21 cellular contexts compared by ENCODE assay signal in the genomic region with DNA sequence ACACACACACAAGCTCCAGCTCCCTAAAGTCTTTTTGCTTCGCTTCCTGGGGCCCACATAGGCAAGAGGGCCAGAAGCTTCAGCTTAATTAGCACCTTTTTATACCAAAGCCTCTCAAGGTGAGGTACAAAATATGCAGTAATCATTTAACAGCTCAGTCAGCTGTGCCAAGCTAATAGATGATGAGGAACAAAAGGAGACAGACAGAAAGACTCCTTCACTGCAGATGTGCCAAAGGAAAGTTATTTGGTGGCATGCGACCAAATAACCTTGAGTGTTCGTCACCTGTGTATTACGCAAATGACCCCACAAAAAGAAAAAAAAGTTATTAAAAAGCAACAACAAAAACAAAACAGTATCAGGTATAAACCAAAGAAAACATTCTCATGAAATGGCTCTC.
DNase-seq lines count a peak whose midpoint lies in the region; ATAC-seq, FAIRE-seq and TF ChIP-seq lines count a peak whose summit lies in the region.
"Had no signal": no experiment of that assay in that cellular context is flagged by ENCODE, and none has a peak within 500 bp of the region (broad histone marks: within the 10 kb centered on the region; RNA-seq: fewer than 3 reads in every experiment).

No MANE protein-coding gene starts in this region.

- no peak overlapping the region for H3K4me3 ChIP-seq in astrocyte (ENCODE audit: insufficient read depth, low read depth, low read length)
- no peak overlapping the region for H3K4me3 ChIP-seq in esophagus squamous epithelium
- no peak overlapping the region for H3K4me3 ChIP-seq in ascending aorta
- H3K4me3 ChIP-seq: GM12878 had no signal

- H3K79me2 ChIP-seq in astrocyte (ENCODE audit: insufficient read depth, low read length): no peaks in the 10 kb centered on the region

- TF ChIP-seq POLR2A in esophagus squamous epithelium (IDR thresholded peaks at IDR 0.05): no peak

- no peak overlapping the region for H3K4me2 ChIP-seq in astrocyte (ENCODE audit: low read length)

- peaks cover 2% of the 10 kb centered on the region for H3K36me3 Mint-ChIP-seq in astrocyte (ENCODE audit: low read depth, unreplicated experiment)

- H3K9me3 ChIP-seq in astrocyte (ENCODE audit: insufficient read depth, low read depth, low read length) (no peaks in the 10 kb centered on the region), esophagus squamous epithelium (peaks cover 0 to 4% (median 0%) of the 10 kb centered on the region in 3 donors), ascending aorta (no peaks in the 10 kb centered on the region)

- H3K27me3 ChIP-seq in astrocyte (ENCODE audit: insufficient read depth, low read length): no peaks in the 10 kb centered on the region
- H3K27me3 ChIP-seq in esophagus squamous epithelium: no peaks in the 10 kb centered on the region
- H3K27me3 ChIP-seq in ascending aorta: no peaks in the 10 kb centered on the region

- peaks cover 4% of the 10 kb centered on the region for H3K9me3 Mint-ChIP-seq in astrocyte (ENCODE audit: unreplicated experiment)

- H3K4me3 Mint-ChIP-seq in astrocyte (ENCODE audit: unreplicated experiment): no peak overlapping the region

- H3K27me3 Mint-ChIP-seq in astrocyte (ENCODE audit: low read depth, unreplicated experiment): no peaks in the 10 kb centered on the region

- TF ChIP-seq CTCF in astrocyte (IDR thresholded peaks at IDR 0.05; ENCODE audit: insufficient read depth, low read depth, low read length): no peak
- no peak for TF ChIP-seq CTCF in esophagus squamous epithelium (IDR thresholded peaks at IDR 0.05)
- no peak for TF ChIP-seq CTCF in ascending aorta (IDR thresholded peaks at IDR 0.05)

- 47 to 61% methylated on average over 4 of the region's 4 CpGs for WGBS in esophagus squamous epithelium, 2 donors

- peak overlapping the region; percentile 12 for H3K27ac Mint-ChIP-seq in astrocyte (ENCODE audit: unreplicated experiment)

- ATAC-seq in HG03432 (IDR thresholded peaks at IDR 0.05; ENCODE audit: unreplicated experiment): no peak
- ATAC-seq: GM12878, HepG2, Panc1, SK-N-SH treated with all-trans-retinoic acid at 6 μM for 48 hours had no signal

- FAIRE-seq in astrocyte (lab: Jason Lieb, UNC): no peak
- FAIRE-seq: GM12878, GM18507, HepG2 had no signal

- H3K27ac ChIP-seq in astrocyte (ENCODE audit: low read depth, low read length): no peak overlapping the region
- peak overlapping the region in 3 of 4 donors; percentile 20 to 42 (median 30) for H3K27ac ChIP-seq in esophagus squamous epithelium
- H3K27ac ChIP-seq in ascending aorta: no peak overlapping the region

- H3K36me3 ChIP-seq in astrocyte (ENCODE audit: insufficient read depth, low read length) (no peaks in the 10 kb centered on the region), esophagus squamous epithelium (no peaks in the 10 kb centered on the region), ascending aorta (no peaks in the 10 kb centered on the region)

- H3K4me1 ChIP-seq in astrocyte (ENCODE audit: insufficient read depth, low read length): no peaks in the 10 kb centered on the region
- peaks cover 0 to 25% (median 4%) of the 10 kb centered on the region in 3 donors for H3K4me1 ChIP-seq in esophagus squamous epithelium
- H3K4me1 ChIP-seq in ascending aorta: no peaks in the 10 kb centered on the region

- intact Hi-C loops in esophagus squamous epithelium (cut with DNase I) (no loop called here), ascending aorta (cut with DNase I) (no loop called here)

- peak; percentile 18 for DNase-seq in NCI-H2107 treated with DMSO at 0.1 percent for 48 hours (lab: John Stamatoyannopoulos, UW; ENCODE audit: unreplicated experiment)
- DNase-seq in NCI-H2107 (lab: John Stamatoyannopoulos, UW): no peak
- DNase-seq in astrocyte (ENCODE audit: low read depth): no peak
- no peak for DNase-seq in esophagus squamous epithelium (lab: John Stamatoyannopoulos, UW)
- DNase-seq in renal cortical epithelial cell (ENCODE audit: low read depth): peak; percentile 80
- DNase-seq in AG08395 (ENCODE audit: low spot score): no peak
- no peak for DNase-seq in ascending aorta (ENCODE audit: low spot score in 2 of 2)
- DNase-seq: 8988T, C1 segment of cervical spinal cord, DMS 273 treated with DMSO at 0.1 percent for 48 hours, GDM1, GOT3, KG1, NCI-H510A treated with DMSO at 0.1 percent for 48 hours, NCI-H82 had no signal

- no peaks in the 10 kb centered on the region for H4K20me1 ChIP-seq in astrocyte (ENCODE audit: insufficient read depth, low read length)

- peaks cover 10% of the 10 kb centered on the region for H3K4me1 Mint-ChIP-seq in astrocyte (ENCODE audit: low read depth, unreplicated experiment)

- no peak overlapping the region for H2AFZ ChIP-seq in astrocyte (ENCODE audit: low read depth, low read length)

- H3K9ac ChIP-seq in astrocyte (ENCODE audit: low read length): no peak overlapping the region

Comparison
In these comparisons a context has a peak if more than half of its experiments do, and no peak if none do; other contexts are left out.
1. DNase-seq: peak in NCI-H2107 treated with DMSO at 0.1 percent for 48 hours (single experiment) and renal cortical epithelial cell (single experiment); none in NCI-H2107 (single experiment), astrocyte (single experiment), esophagus squamous epithelium (single experiment), AG08395 (single experiment) and ascending aorta (0 of 2).
2. H3K27ac ChIP-seq: peak in esophagus squamous epithelium (3 of 4); none in astrocyte (single experiment) and ascending aorta (0 of 2).